ENCODE assay signal across 26 cellular contexts in genomic region chr14:99539503-99539902, GRCh38.
"Had no signal": no experiment of that assay in that cellular context is flagged by ENCODE, and none has a peak within 500 bp of the region (broad histone marks: within the 10 kb centered on the region; RNA-seq: fewer than 3 reads in every experiment).

No MANE protein-coding gene starts in this region.

- H3K4me3 ChIP-seq: breast epithelium, testis had no signal

- H3K27ac ChIP-seq: breast epithelium, epithelial cell of prostate, testis had no signal

- H3K9me3 ChIP-seq: breast epithelium, testis had no signal

- H3K36me3 Mint-ChIP-seq: WTC11 had no signal

- ATAC-seq: activated naive CD8-positive, alpha-beta T cell treated with anti-CD3 and anti-CD28 coated beads, Interleukin-2, amount 50 U/mL, for 24 hours; left ventricle myocardium superior; WTC11 had no signal

- H3K27ac Mint-ChIP-seq: activated CD4-positive, alpha-beta memory T cell treated with anti-CD3 and anti-CD28 coated beads, Interleukin-2, amount 10 ng/mL, durations not matched to agents 7 days and 5 days; activated CD4-positive, alpha-beta T cell treated with anti-CD3 and anti-CD28 coated beads, Interleukin-2, amount 10 ng/mL, durations not matched to agents 7 days and 5 days; activated naive CD8-positive, alpha-beta T cell treated with anti-CD3 and anti-CD28 coated beads, Interleukin-2, amount 50 U/mL, for 24 hours; activated T-cell treated with anti-CD3 and anti-CD28 coated beads, Interleukin-2, amount 50 U/mL, for 24 hours; nephron; T-helper 1 cell treated with Interleukin-12 subunit alpha and Interleukin-12 subunit beta and Interleukin-4 antibody, amounts not matched to agents 30 μg/mL and 1 μg/mL, for 36 hours had no signal

- H3K9me3 Mint-ChIP-seq: activated CD4-positive, alpha-beta memory T cell treated with anti-CD3 and anti-CD28 coated beads, Interleukin-2, amount 10 ng/mL, durations not matched to agents 7 days and 5 days; activated CD4-positive, alpha-beta T cell treated with anti-CD3 and anti-CD28 coated beads, Interleukin-2, amount 10 ng/mL, durations not matched to agents 7 days and 5 days; activated naive CD8-positive, alpha-beta T cell treated with anti-CD3 and anti-CD28 coated beads, Interleukin-2, amount 50 U/mL, for 24 hours; activated T-cell treated with anti-CD3 and anti-CD28 coated beads, Interleukin-2, amount 50 U/mL, for 24 hours; nephron; T-helper 1 cell treated with Interleukin-12 subunit alpha and Interleukin-12 subunit beta and Interleukin-4 antibody, amounts not matched to agents 30 μg/mL and 1 μg/mL, for 36 hours; WTC11 had no signal

- H3K27me3 ChIP-seq: breast epithelium, testis had no signal

- H3K36me3 ChIP-seq: breast epithelium had no signal

- H3K27me3 Mint-ChIP-seq: activated CD4-positive, alpha-beta memory T cell treated with anti-CD3 and anti-CD28 coated beads, Interleukin-2, amount 10 ng/mL, durations not matched to agents 7 days and 5 days; activated CD4-positive, alpha-beta T cell treated with anti-CD3 and anti-CD28 coated beads, Interleukin-2, amount 10 ng/mL, durations not matched to agents 7 days and 5 days; activated naive CD8-positive, alpha-beta T cell treated with anti-CD3 and anti-CD28 coated beads, Interleukin-2, amount 50 U/mL, for 24 hours; activated T-cell treated with anti-CD3 and anti-CD28 coated beads, Interleukin-2, amount 50 U/mL, for 24 hours had no signal

- DNase-seq: activated CD4-positive, alpha-beta memory T cell treated with anti-CD3 and anti-CD28 coated beads, Interleukin-2, amount 10 ng/mL, durations not matched to agents 7 days and 5 days; activated CD4-positive, alpha-beta T cell treated with anti-CD3 and anti-CD28 coated beads for 1 hour; activated CD4-positive, alpha-beta T cell treated with anti-CD3 and anti-CD28 coated beads, Interleukin-2, amount 10 ng/mL, durations not matched to agents 7 days and 5 days; activated CD8-positive, alpha-beta memory T cell treated with anti-CD3 and anti-CD28 coated beads, Interleukin-2, amount 50 U/mL, for 48 hours; activated gamma-delta T cell; activated naive CD4-positive, alpha-beta T cell treated with anti-CD3 and anti-CD28 coated beads, Interleukin-2, amount 50 U/mL, for 16 hours; activated naive CD8-positive, alpha-beta T cell treated with anti-CD3 and anti-CD28 coated beads, Interleukin-2, amount 50 U/mL, for 24 hours; activated T-cell treated with anti-CD3 and anti-CD28 coated beads, Interleukin-2, amount 50 U/mL, for 24 hours; amygdala; central memory CD4-positive, alpha-beta T cell; effector CD4-positive, alpha-beta T cell; kidney glomerular epithelial cell; left ventricle myocardium superior; mammary epithelial cell; retina; stimulated activated CD4-positive, alpha-beta T cell treated with anti-CD3 and anti-CD28 coated beads, Interleukin-2, amount 100 ng/mL, for 48 hours; stimulated activated naive CD4-positive, alpha-beta T cell treated with Interleukin-2 at 50 U/mL for 16 hours; SW 1271; T-helper 9 cell; testis; trophoblast cell had no signal

- H3K4me3 Mint-ChIP-seq: activated CD4-positive, alpha-beta memory T cell treated with anti-CD3 and anti-CD28 coated beads, Interleukin-2, amount 10 ng/mL, durations not matched to agents 7 days and 5 days; activated CD4-positive, alpha-beta T cell treated with anti-CD3 and anti-CD28 coated beads, Interleukin-2, amount 10 ng/mL, durations not matched to agents 7 days and 5 days; activated naive CD8-positive, alpha-beta T cell treated with anti-CD3 and anti-CD28 coated beads, Interleukin-2, amount 50 U/mL, for 24 hours; activated T-cell treated with anti-CD3 and anti-CD28 coated beads, Interleukin-2, amount 50 U/mL, for 24 hours; nephron; T-helper 1 cell treated with Interleukin-12 subunit alpha and Interleukin-12 subunit beta and Interleukin-4 antibody, amounts not matched to agents 30 μg/mL and 1 μg/mL, for 36 hours; WTC11 had no signal

- H3K4me1 ChIP-seq: breast epithelium had no signal

- H3K4me1 Mint-ChIP-seq: activated CD4-positive, alpha-beta memory T cell treated with anti-CD3 and anti-CD28 coated beads, Interleukin-2, amount 10 ng/mL, durations not matched to agents 7 days and 5 days; activated CD4-positive, alpha-beta T cell treated with anti-CD3 and anti-CD28 coated beads, Interleukin-2, amount 10 ng/mL, durations not matched to agents 7 days and 5 days had no signal
